In the genomic region with DNA sequence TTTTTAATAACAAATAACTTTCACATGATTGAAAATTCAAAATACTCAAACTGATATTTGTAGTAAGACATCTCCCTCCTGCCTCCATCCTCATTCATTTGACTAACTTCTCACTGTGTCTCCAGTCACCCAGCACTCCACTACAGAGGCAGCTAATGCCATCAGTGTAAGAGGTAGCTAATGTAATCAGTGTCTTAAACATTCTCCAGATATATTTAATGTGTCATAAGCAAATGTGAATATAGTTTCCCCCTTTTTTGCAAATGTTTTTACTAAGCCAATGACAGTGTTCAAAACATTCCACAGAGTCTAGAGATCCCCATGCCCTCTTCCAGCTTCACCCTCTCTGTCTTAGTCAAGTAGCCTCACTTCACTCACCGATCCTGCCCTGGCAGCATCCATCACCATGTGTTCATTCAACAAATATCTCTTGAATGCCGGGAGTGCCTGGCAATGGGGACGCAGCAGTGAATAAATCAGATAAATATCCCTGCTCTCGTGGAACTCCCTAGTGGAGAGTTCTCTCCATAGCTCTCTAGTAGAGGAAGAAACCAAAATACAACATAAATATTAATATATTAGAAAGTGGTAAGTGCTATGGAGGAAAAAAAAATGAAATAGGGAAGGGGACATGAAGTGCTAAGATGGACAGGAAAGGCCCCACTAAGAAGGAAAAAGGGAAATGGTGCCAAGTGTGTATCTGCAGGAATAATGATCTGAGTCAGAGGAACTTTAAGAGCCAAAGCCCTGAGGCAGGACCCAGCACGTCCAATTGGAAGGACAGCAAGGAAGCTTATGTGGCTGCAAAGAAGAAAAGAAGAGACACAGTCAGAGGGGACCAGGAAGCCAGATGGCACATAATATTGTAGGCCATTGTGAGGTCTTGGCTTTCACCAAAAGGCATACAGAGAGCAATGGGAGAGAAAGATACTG, we compare ENCODE assay signal across 13 cellular contexts. TPM values are rescaled to one million over a fixed set of nuclear protein-coding genes. Genes with fewer than 3 reads are reported as not detected.
DNase-seq lines count a peak whose midpoint lies in the region; ATAC-seq, FAIRE-seq and TF ChIP-seq lines count a peak whose summit lies in the region.
"Had no signal": no experiment of that assay in that cellular context is flagged by ENCODE, and none has a peak within 500 bp of the region (broad histone marks: within the 10 kb centered on the region; RNA-seq: fewer than 3 reads in every experiment).

No MANE protein-coding gene starts in this region.

- FAIRE-seq in HTR-8/SVneo (lab: Jason Lieb, UNC), result no peak

- H3K36me3 ChIP-seq in brain microvascular endothelial cell (replicated peaks), result no peaks in the 10 kb centered on the region

- no peak for ATAC-seq in HG03039 (IDR thresholded peaks at IDR 0.05; ENCODE audit: unreplicated experiment)

- no peak for TF ChIP-seq CTCF in brain microvascular endothelial cell (IDR thresholded peaks at IDR 0.05; ENCODE audit: low read depth, low read length, missing control alignments)

- DNase-seq in AG08395 (ENCODE audit: low spot score) (peak; percentile 73), HTR-8/SVneo (ENCODE audit: insufficient read length, low spot score) (peak; percentile 11), brain microvascular endothelial cell (peak; percentile 9), hepatic stellate cell (ENCODE audit: low spot score) (peak; percentile 17), NCI-H187 (lab: John Stamatoyannopoulos, UW) (no peak), H4 (ENCODE audit: low spot score) (no peak), SIG-M5 (lab: John Stamatoyannopoulos, UW) (no peak)
- DNase-seq: activated effector memory CD4-positive, alpha-beta T cell treated with Interleukin-2 at 50 U/mL for 16 hours; CD4-positive, CD25-positive, alpha-beta regulatory T cell; NCI-H510A treated with DMSO at 0.1 percent for 48 hours; upper lobe of left lung had no signal

- H3K4me3 ChIP-seq in brain microvascular endothelial cell (ENCODE audit: low read depth, low read length), result no peak overlapping the region
- H3K4me3 ChIP-seq: smooth muscle cell, upper lobe of left lung had no signal

- in situ Hi-C loops in brain microvascular endothelial cell (cut with HindIII; ENCODE audit: low pct_ligation_motif_present, low sequenced_read_pairs), result no loop called here

- H3K27ac ChIP-seq in brain microvascular endothelial cell, result no peak overlapping the region
- H3K27ac ChIP-seq: upper lobe of left lung had no signal

- H3K27me3 ChIP-seq in brain microvascular endothelial cell (replicated peaks), result no peaks in the 10 kb centered on the region
- H3K27me3 ChIP-seq: upper lobe of left lung had no signal

RNA-seq across cellular contexts. Expression of gene SCFD2, which starts 18.7 kb away (rescaled TPM):
- total RNA-seq in H4 (2014; rRNA removed; shearing (Covaris generic)), result 15.6 and 16.2 TPM in 2 replicates

RNA-seq across cellular contexts. Expression of gene FIP1L1, which starts 30.3 kb away (rescaled TPM):
- 36.3 and 45.4 TPM in 2 replicates for total RNA-seq in H4 (2014; rRNA removed; shearing (Covaris generic))

Comparison
In these comparisons a context has a peak if more than half of its experiments do, and no peak if none do; other contexts are left out.
1. DNase-seq: peak in AG08395 (single experiment), HTR-8/SVneo (single experiment), brain microvascular endothelial cell (single experiment) and hepatic stellate cell (single experiment); none in NCI-H187 (0 of 2), H4 (single experiment) and SIG-M5 (single experiment).